In the genomic region with DNA sequence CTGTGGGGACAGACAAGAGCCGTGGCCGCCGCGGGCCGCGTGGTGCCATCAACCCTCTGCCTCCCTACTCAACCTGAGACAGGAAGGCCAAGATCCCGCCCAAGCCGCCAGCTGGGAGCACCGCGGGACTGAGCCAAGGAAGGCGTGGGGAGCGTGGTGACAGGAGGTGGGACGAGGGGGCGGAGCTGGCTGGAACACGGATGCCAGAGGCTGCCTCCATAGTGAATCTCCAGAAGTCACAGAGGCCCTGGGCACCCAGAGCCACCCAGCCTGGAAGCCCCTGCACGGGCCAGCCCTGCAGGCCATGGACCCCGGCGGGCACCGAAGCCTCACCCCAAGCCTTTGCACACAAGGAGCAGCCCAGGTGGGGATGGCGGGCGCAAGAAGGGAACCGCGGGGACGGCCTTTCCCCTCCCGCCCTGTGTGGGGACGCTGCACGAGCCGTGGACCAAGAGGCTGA, we compare ENCODE assay signal across 26 cellular contexts. TPM values are rescaled to one million over a fixed set of nuclear protein-coding genes. Genes with fewer than 3 reads are reported as not detected.
A peak's percentile ranks its signal among the peaks of the same experiment; 100 is the strongest.
DNase-seq lines count a peak whose midpoint lies in the region; ATAC-seq and TF ChIP-seq lines count a peak whose summit lies in the region.
"Had no signal": no experiment of that assay in that cellular context is flagged by ENCODE, and none has a peak within 500 bp of the region (broad histone marks: within the 10 kb centered on the region; RNA-seq: fewer than 3 reads in every experiment).

No MANE protein-coding gene starts in this region.

- in situ Hi-C loops in G401 (cut with HindIII; ENCODE audit: low sequenced_read_pairs), result no loop called here

- peak; percentile 63 for DNase-seq in DMS 273 (lab: John Stamatoyannopoulos, UW; ENCODE audit: unreplicated experiment)
- DNase-seq in DMS 273 treated with DMSO at 0.1 percent for 48 hours (lab: John Stamatoyannopoulos, UW), result no peak
- peak; percentile 53 for DNase-seq in G401 (ENCODE audit: low spot score)
- DNase-seq in heart left ventricle, result peak in 3 of 5 donors; percentile 17 to 53 (median 23)
- DNase-seq in posterior vena cava (ENCODE audit: low spot score), result peak; percentile 73
- DNase-seq in MV-4-11 (lab: John Stamatoyannopoulos, UW), result no peak
- DNase-seq in HuH-7.5 (ENCODE audit: low spot score), result no peak
- DNase-seq: ACHN; CD8-positive, alpha-beta T cell; GDM1; GM23248; H9; HFFc6; KG1; NCI-H1092 treated with DMSO at 0.1 percent for 48 hours; NCI-H1694; NCI-H2081; NCI-H2171; NCI-H345; NCI-H524; NCI-H82; SHP77 had no signal

- intact Hi-C loops in heart left ventricle (cut with DNase I), result no loop called here
- intact Hi-C loops in posterior vena cava (cut with DNase I), result no loop called here

- no peak for TF ChIP-seq CTCF in heart left ventricle (IDR thresholded peaks at IDR 0.05)

- TF ChIP-seq POLR2A in heart left ventricle (IDR thresholded peaks at IDR 0.05), result no peak

- ATAC-seq in heart left ventricle (no peak), HG02870 (IDR thresholded peaks at IDR 0.05; ENCODE audit: unreplicated experiment) (no peak)
- ATAC-seq: CD8-positive, alpha-beta T cell had no signal

- H3K4me3 ChIP-seq in heart left ventricle, result no peak overlapping the region
- H3K4me3 ChIP-seq: GM23248 had no signal

- peaks cover 0 to 15% (median 0%) of the 10 kb centered on the region in 9 donors for H3K36me3 ChIP-seq in heart left ventricle

- no peaks in the 10 kb centered on the region for H3K27me3 ChIP-seq in heart left ventricle

- 66 to 88% (median 72%) methylated on average over 17 to 28 of the region's 28 CpGs for WGBS in heart left ventricle, 4 donors

- H3K9me3 ChIP-seq in heart left ventricle, result no peaks in the 10 kb centered on the region

- peaks cover 0 to 9% (median 1%) of the 10 kb centered on the region in 12 donors for H3K4me1 ChIP-seq in heart left ventricle

- H3K27ac ChIP-seq in heart left ventricle, result no peak overlapping the region
- H3K27ac ChIP-seq: 22Rv1, GM23248, HL-60 had no signal

RNA-seq across cellular contexts. Expression of gene DPYSL4, which starts 18.1 kb away (rescaled TPM):
- total RNA-seq in G401 (2014; rRNA removed; shearing (Covaris generic)), result 4.9 and 6.0 TPM in 2 replicates
- 100 to 1,000 TPM in 1 of 9 donors, 10 to 100 TPM in 8; 13.2 to 127 (median 45.9) TPM for total RNA-seq in heart left ventricle
- polyA plus RNA-seq in heart left ventricle, result 10 to 100 TPM in 1 of 2 donors, 1 to 10 TPM in 1; 4.0 to 33.1 TPM
- total RNA-seq in posterior vena cava, result 1 to 10 TPM; 1.4 to 2.1 TPM
- total RNA-seq: HT1080 had no signal

Comparison
In these comparisons a context has a peak if more than half of its experiments do, and no peak if none do; other contexts are left out.
1. DNase-seq: peak in DMS 273 (single experiment), G401 (single experiment), heart left ventricle (3 of 5) and posterior vena cava (single experiment); none in DMS 273 treated with DMSO at 0.1 percent for 48 hours (single experiment), MV-4-11 (single experiment) and HuH-7.5 (single experiment).